Comparison of ENCODE assay signal across 11 cellular contexts in genomic region chr2:10029875-10030223, GRCh38. TPM values are rescaled to one million over a fixed set of nuclear protein-coding genes. Genes with fewer than 3 reads are reported as not detected.
DNase-seq lines count a peak whose midpoint lies in the region; ATAC-seq and TF ChIP-seq lines count a peak whose summit lies in the region.
"Had no signal": no experiment of that assay in that cellular context is flagged by ENCODE, and none has a peak within 500 bp of the region (broad histone marks: within the 10 kb centered on the region; RNA-seq: fewer than 3 reads in every experiment).

No MANE protein-coding gene starts in this region.

- H3K79me1 ChIP-seq in neuronal stem cell (ENCODE audit: low read depth, low read length) = no peaks in the 10 kb centered on the region

- peaks cover 5 to 62% (median 34%) of the 10 kb centered on the region in 4 donors for H3K4me1 Mint-ChIP-seq in CD4-positive, CD25-positive, alpha-beta regulatory T cell
- H3K4me1 Mint-ChIP-seq in IgD-negative memory B cell (peaks cover 26 to 35% (median 32%) of the 10 kb centered on the region in 3 donors), endothelial cell (ENCODE audit: unreplicated experiment) (peaks cover 6% of the 10 kb centered on the region)

- H3K14ac ChIP-seq in neuronal stem cell (ENCODE audit: low read length) = no peak overlapping the region

- peak overlapping the region; percentile 90 for H2AFZ ChIP-seq in neuronal stem cell (ENCODE audit: low read length)

- no peak overlapping the region for H2BK15ac ChIP-seq in neuronal stem cell (ENCODE audit: low read length)

- DNase-seq in CD4-positive, CD25-positive, alpha-beta regulatory T cell = no peak
- no peak for DNase-seq in endothelial cell (ENCODE audit: low spot score)
- no peak for DNase-seq in neuronal stem cell (ENCODE audit: low spot score)
- no peak for DNase-seq in stimulated activated CD4-positive, alpha-beta T cell treated with anti-CD3 and anti-CD28 coated beads, Interleukin-4, amount 100 ng/mL, for 1 hour
- DNase-seq in activated gamma-delta T cell treated with Interleukin-2 at 50 U/mL for 16 hours = no peak
- DNase-seq: activated CD4-positive, alpha-beta T cell treated with anti-CD3 and anti-CD28 coated beads for 4 hours; activated naive CD4-positive, alpha-beta T cell treated with anti-CD3 and anti-CD28 coated beads, Interleukin-2, amount 50 U/mL, for 16 hours; CD4-positive, alpha-beta T cell had no signal

- H3K27me3 ChIP-seq in CD4-positive, CD25-positive, alpha-beta regulatory T cell (ENCODE audit: control insufficient read depth, insufficient read depth, low read length) = no peaks in the 10 kb centered on the region
- peaks cover 0 to 6% (median 0%) of the 10 kb centered on the region in 3 experiments for H3K27me3 ChIP-seq in neuronal stem cell (ENCODE audit: control insufficient read depth in 3 of 3, insufficient read depth in 3 of 3, low read depth in 1 of 3, low read length in 3 of 3)

- no peak for ATAC-seq in CD4-positive, CD25-positive, alpha-beta regulatory T cell (ENCODE audit: low read depth in 2 of 2)
- no peak for ATAC-seq in HG02623 (IDR thresholded peaks at IDR 0.05; ENCODE audit: unreplicated experiment)

- no peak overlapping the region for H2AK5ac ChIP-seq in neuronal stem cell (ENCODE audit: low read depth, low read length)

- H3K9ac ChIP-seq in neuronal stem cell (ENCODE audit: low read depth, low read length, poor library complexity) = no peak overlapping the region

- H2BK5ac ChIP-seq in neuronal stem cell (ENCODE audit: low read length) = no peak overlapping the region

- peak overlapping the region; percentile 52 for H3K4me3 ChIP-seq in CD4-positive, CD25-positive, alpha-beta regulatory T cell (ENCODE audit: low read depth, low read length)
- no peak overlapping the region for H3K4me3 ChIP-seq in neuronal stem cell (ENCODE audit: low read length in 2 of 2)

- H3K27ac Mint-ChIP-seq in CD4-positive, CD25-positive, alpha-beta regulatory T cell = peak overlapping the region; percentile 88 to 92 (median 91)
- H3K27ac Mint-ChIP-seq in IgD-negative memory B cell (peak overlapping the region; percentile 93 to 96 (median 94)), endothelial cell (ENCODE audit: unreplicated experiment) (peak overlapping the region; percentile 48)
- H3K27ac Mint-ChIP-seq: CD4-positive, alpha-beta T cell; mesothelial cell of epicardium had no signal

- peak overlapping the region; percentile 77 to 90 (median 84) for H3K4me3 Mint-ChIP-seq in CD4-positive, CD25-positive, alpha-beta regulatory T cell
- H3K4me3 Mint-ChIP-seq in IgD-negative memory B cell = peak overlapping the region; percentile 84 to 95 (median 92)
- no peak overlapping the region for H3K4me3 Mint-ChIP-seq in endothelial cell (ENCODE audit: unreplicated experiment)
- H3K4me3 Mint-ChIP-seq: CD4-positive, alpha-beta T cell; mesothelial cell of epicardium had no signal

- H3K27me3 Mint-ChIP-seq in CD4-positive, CD25-positive, alpha-beta regulatory T cell = no peaks in the 10 kb centered on the region
- H3K27me3 Mint-ChIP-seq in IgD-negative memory B cell (peaks cover 3% of the 10 kb centered on the region), endothelial cell (ENCODE audit: unreplicated experiment) (peaks cover 5% of the 10 kb centered on the region)
- H3K27me3 Mint-ChIP-seq: CD4-positive, alpha-beta T cell had no signal

- peaks cover 3% of the 10 kb centered on the region for H3K36me3 Mint-ChIP-seq in CD4-positive, CD25-positive, alpha-beta regulatory T cell
- H3K36me3 Mint-ChIP-seq in IgD-negative memory B cell (peaks cover 1% of the 10 kb centered on the region), endothelial cell (ENCODE audit: low read depth, unreplicated experiment) (peaks cover 5% of the 10 kb centered on the region)
- H3K36me3 Mint-ChIP-seq: mesothelial cell of epicardium had no signal

- H2BK120ac ChIP-seq in neuronal stem cell (ENCODE audit: low read depth, low read length) = no peak overlapping the region

- H3K4ac ChIP-seq in neuronal stem cell (ENCODE audit: low read length) = no peak overlapping the region

- H3K9me3 ChIP-seq in CD4-positive, CD25-positive, alpha-beta regulatory T cell (ENCODE audit: control insufficient read depth in 2 of 2, low read length in 2 of 2) = no peaks in the 10 kb centered on the region
- H3K9me3 ChIP-seq in neuronal stem cell (replicated peaks in 1 of 2; ENCODE audit: control insufficient read depth in 2 of 2, insufficient read depth in 1 of 2, low read depth in 1 of 2, low read length in 2 of 2) = peaks cover 0 to 1% of the 10 kb centered on the region in 2 donors

- H3K4me1 ChIP-seq in CD4-positive, CD25-positive, alpha-beta regulatory T cell (ENCODE audit: control insufficient read depth, insufficient read depth, low read length, poor library complexity, severe bottlenecking) = peaks cover 47% of the 10 kb centered on the region
- H3K4me1 ChIP-seq in neuronal stem cell (ENCODE audit: control insufficient read depth in 2 of 2, insufficient read depth in 1 of 2, low read depth in 1 of 2, low read length in 2 of 2) = peaks cover 13 to 23% of the 10 kb centered on the region in 2 donors

- H3K36me3 ChIP-seq in CD4-positive, CD25-positive, alpha-beta regulatory T cell (ENCODE audit: control insufficient read depth, insufficient read depth, low read length) = no peaks in the 10 kb centered on the region
- no peaks in the 10 kb centered on the region for H3K36me3 ChIP-seq in neuronal stem cell (replicated peaks in 1 of 2; ENCODE audit: control insufficient read depth in 2 of 2, insufficient read depth in 2 of 2, low read length in 2 of 2)

- WGBS in neuronal stem cell (ENCODE audit: extremely low coverage in 2 of 2, insufficient read length in 2 of 2, insufficient replicate concordance in 1 of 2), 2 donors = no CpG with 5 or more reads among the region's 7 CpGs

- H3K9me3 Mint-ChIP-seq in CD4-positive, CD25-positive, alpha-beta regulatory T cell = peaks cover 0 to 2% (median 0%) of the 10 kb centered on the region in 7 donors
- H3K9me3 Mint-ChIP-seq in IgD-negative memory B cell (no peaks in the 10 kb centered on the region), endothelial cell (ENCODE audit: unreplicated experiment) (no peaks in the 10 kb centered on the region)
- H3K9me3 Mint-ChIP-seq: CD4-positive, alpha-beta T cell; mesothelial cell of epicardium had no signal

- H3K4me2 ChIP-seq in neuronal stem cell (ENCODE audit: insufficient read depth, low read length, poor library complexity, severe bottlenecking) = no peak overlapping the region

- peak overlapping the region; percentile 68 for H3K27ac ChIP-seq in CD4-positive, CD25-positive, alpha-beta regulatory T cell (ENCODE audit: insufficient read depth, low read length, poor library complexity, severe bottlenecking)
- H3K27ac ChIP-seq in neuronal stem cell (replicated peaks; ENCODE audit: low read length) = no peak overlapping the region

- no peak overlapping the region for H3K23ac ChIP-seq in neuronal stem cell (ENCODE audit: low read depth, low read length, poor library complexity)

- H3K18ac ChIP-seq in neuronal stem cell (ENCODE audit: low read length) = no peak overlapping the region

- no peak overlapping the region for H4K8ac ChIP-seq in neuronal stem cell (ENCODE audit: low read depth, low read length)

- no peak overlapping the region for H4K91ac ChIP-seq in neuronal stem cell (ENCODE audit: low read depth, low read length, poor library complexity)

- H2BK12ac ChIP-seq in neuronal stem cell (ENCODE audit: low read length) = no peak overlapping the region

- TF ChIP-seq CTCF in endothelial cell (IDR thresholded peaks at IDR 0.05; ENCODE audit: unreplicated experiment) = no peak

RNA-seq across cellular contexts. Expression of gene KLF11, which starts 13.5 kb away (rescaled TPM):
- total RNA-seq in CD4-positive, CD25-positive, alpha-beta regulatory T cell = 38.9 TPM
- 10 to 100 TPM in 2 of 4 donors, 1 to 10 TPM in 2; 5.9 to 22.3 (median 8.9) TPM for polyA plus RNA-seq in CD4-positive, CD25-positive, alpha-beta regulatory T cell
- 13.9 TPM for polyA plus RNA-seq in IgD-negative memory B cell
- 8.2 TPM for total RNA-seq in endothelial cell (ENCODE audit: unreplicated experiment)
- polyA plus RNA-seq in neuronal stem cell (2013, experiment 1 of 2) = 3.0 TPM
- polyA plus RNA-seq in neuronal stem cell (2013, experiment 2 of 2) = 2.9 TPM

RNA-seq across cellular contexts. Expression of gene CYS1, which starts 50.4 kb away (rescaled TPM):
- total RNA-seq in CD4-positive, CD25-positive, alpha-beta regulatory T cell = not detected
- not detected for polyA plus RNA-seq in CD4-positive, CD25-positive, alpha-beta regulatory T cell
- not detected for polyA plus RNA-seq in IgD-negative memory B cell
- total RNA-seq in endothelial cell (ENCODE audit: unreplicated experiment) = 7.3 TPM
- polyA plus RNA-seq in neuronal stem cell (2013, experiment 1 of 2) = 0.26 TPM
- polyA plus RNA-seq in neuronal stem cell (2013, experiment 2 of 2) = 0.24 TPM
- total RNA-seq: CD4-positive, alpha-beta T cell had no signal
